Comparison of ENCODE assay signal across 8 cellular contexts in genomic region chr19:35352448-35353304, GRCh38. TPM values are rescaled to one million over a fixed set of nuclear protein-coding genes. Genes with fewer than 3 reads are reported as not detected.
DNase-seq lines count a peak whose midpoint lies in the region; ATAC-seq and TF ChIP-seq lines count a peak whose summit lies in the region.

No MANE protein-coding gene starts in this region.

- no peak for ATAC-seq in HG02840 (IDR thresholded peaks at IDR 0.05; ENCODE audit: low FRiP score, unreplicated experiment)

- H3K4me1 ChIP-seq in osteoblast (ENCODE audit: insufficient read depth, low read length) (no peaks in the 10 kb centered on the region), tibial artery (no peaks in the 10 kb centered on the region)

- DNase-seq in ELR (ENCODE audit: low read depth) (peak; percentile 76), MG63 (peak; percentile 52), SHP77 (lab: John Stamatoyannopoulos, UW) (peak; percentile 58 to 62), germinal center (ENCODE audit: low spot score) (peak; percentile 81), osteoblast (ENCODE audit: insufficient read length, low spot score, missing footprints) (peak; percentile 99), tibial artery (peak; percentile 35 to 67)
- DNase-seq in activated gamma-delta T cell treated with anti-CD3 and anti-CD28 coated beads, Interleukin-2, amount 50 U/mL, for 16 hours (ENCODE audit: low read depth), result peak; percentile 53

- peaks cover 8% of the 10 kb centered on the region for H3K27me3 ChIP-seq in MG63
- peaks cover 6% of the 10 kb centered on the region for H3K27me3 ChIP-seq in osteoblast (ENCODE audit: insufficient read depth, low read length)
- peaks cover 0 to 49% of the 10 kb centered on the region in 2 donors for H3K27me3 ChIP-seq in tibial artery

- no peak overlapping the region for H3K4me3 ChIP-seq in MG63
- H3K4me3 ChIP-seq in osteoblast (ENCODE audit: insufficient read depth, low read length), result no peak overlapping the region
- H3K4me3 ChIP-seq in tibial artery, result no peak overlapping the region

- H3K79me2 ChIP-seq in osteoblast (ENCODE audit: insufficient read depth, low read length), result no peaks in the 10 kb centered on the region

- peak; percentile 84 for TF ChIP-seq CTCF in osteoblast (IDR thresholded peaks at IDR 0.05; ENCODE audit: extremely low read depth, low read depth, low read length)
- peak; percentile 31 to 36 for TF ChIP-seq CTCF in tibial artery (IDR thresholded peaks at IDR 0.05)

- H3K9me3 ChIP-seq in MG63 (no peaks in the 10 kb centered on the region), osteoblast (ENCODE audit: low read depth, low read length) (no peaks in the 10 kb centered on the region), tibial artery (no peaks in the 10 kb centered on the region)

- H3K27ac ChIP-seq in osteoblast (ENCODE audit: low read depth, low read length), result no peak overlapping the region
- no peak overlapping the region for H3K27ac ChIP-seq in tibial artery

- no peak overlapping the region for H3K4me2 ChIP-seq in osteoblast (ENCODE audit: insufficient read depth, low read length)

- intact Hi-C loops in tibial artery (cut with DNase I; ENCODE audit: low total_unique reads), result no loop called here

- no peaks in the 10 kb centered on the region for H3K36me3 ChIP-seq in MG63
- H3K36me3 ChIP-seq in osteoblast (ENCODE audit: insufficient read depth, low read length), result no peaks in the 10 kb centered on the region
- H3K36me3 ChIP-seq in tibial artery, result no peaks in the 10 kb centered on the region

- no peak overlapping the region for H2AFZ ChIP-seq in osteoblast (ENCODE audit: low read length)

- no peaks in the 10 kb centered on the region for H4K20me1 ChIP-seq in osteoblast (ENCODE audit: insufficient read depth, low read length)

RNA-seq across cellular contexts. Expression of gene FFAR1, which starts 5.0 kb away (rescaled TPM):
- not detected in 2 replicates for total RNA-seq in MG63 (2014; rRNA removed; shearing (Covaris generic); ENCODE audit: low replicate concordance)
- not detected in 2 replicates for total RNA-seq in osteoblast

RNA-seq across cellular contexts. Expression of gene FFAR3, which starts 5.6 kb away (rescaled TPM):
- total RNA-seq in MG63 (2014; rRNA removed; shearing (Covaris generic); ENCODE audit: low replicate concordance), result not detected in 2 replicates
- not detected in 2 replicates for total RNA-seq in osteoblast

RNA-seq across cellular contexts. Expression of gene GPR42, which starts 18.2 kb away (rescaled TPM):
- total RNA-seq in MG63 (2014; rRNA removed; shearing (Covaris generic); ENCODE audit: low replicate concordance), result not detected in 2 replicates
- total RNA-seq in osteoblast, result not detected in 2 replicates

RNA-seq across cellular contexts. Expression of gene CD22, which starts 23.7 kb away (rescaled TPM):
- total RNA-seq in MG63 (2014; rRNA removed; shearing (Covaris generic); ENCODE audit: low replicate concordance), result not detected in 2 replicates
- under 0.01 TPM in 1 of 2 replicates, not detected in the other for total RNA-seq in osteoblast
